1 cellular context compared by ENCODE assay signal in genomic region chr1:161185732-161186311, GRCh38.
TF ChIP-seq lines count a peak whose summit lies in the region.

No MANE protein-coding gene starts in this region.

TF ChIP-seq in endothelial cell of umbilical vein, 7 proteins besides CTCF, POLR2A, EP300 and RAD21:
- TF ChIP-seq FOS (IDR thresholded peaks at IDR 0.05; ENCODE audit: borderline replicate concordance, insufficient read depth, low read length) (no peak), MYC (IDR thresholded peaks at IDR 0.05; ENCODE audit: low read depth, low read length) (no peak), EZH2 (IDR thresholded peaks at IDR 0.05; ENCODE audit: borderline replicate concordance, low read depth, low read length, severe bottlenecking) (no peak), MAX (IDR thresholded peaks at IDR 0.05; ENCODE audit: insufficient read depth, insufficient read length) (no peak), POLR2AphosphoS5 (IDR thresholded peaks at IDR 0.05; ENCODE audit: insufficient read depth, low read depth, low read length) (no peak)
TF ChIP-seq in endothelial cell of umbilical vein: peak in this region for 0.
